In the genomic region with DNA sequence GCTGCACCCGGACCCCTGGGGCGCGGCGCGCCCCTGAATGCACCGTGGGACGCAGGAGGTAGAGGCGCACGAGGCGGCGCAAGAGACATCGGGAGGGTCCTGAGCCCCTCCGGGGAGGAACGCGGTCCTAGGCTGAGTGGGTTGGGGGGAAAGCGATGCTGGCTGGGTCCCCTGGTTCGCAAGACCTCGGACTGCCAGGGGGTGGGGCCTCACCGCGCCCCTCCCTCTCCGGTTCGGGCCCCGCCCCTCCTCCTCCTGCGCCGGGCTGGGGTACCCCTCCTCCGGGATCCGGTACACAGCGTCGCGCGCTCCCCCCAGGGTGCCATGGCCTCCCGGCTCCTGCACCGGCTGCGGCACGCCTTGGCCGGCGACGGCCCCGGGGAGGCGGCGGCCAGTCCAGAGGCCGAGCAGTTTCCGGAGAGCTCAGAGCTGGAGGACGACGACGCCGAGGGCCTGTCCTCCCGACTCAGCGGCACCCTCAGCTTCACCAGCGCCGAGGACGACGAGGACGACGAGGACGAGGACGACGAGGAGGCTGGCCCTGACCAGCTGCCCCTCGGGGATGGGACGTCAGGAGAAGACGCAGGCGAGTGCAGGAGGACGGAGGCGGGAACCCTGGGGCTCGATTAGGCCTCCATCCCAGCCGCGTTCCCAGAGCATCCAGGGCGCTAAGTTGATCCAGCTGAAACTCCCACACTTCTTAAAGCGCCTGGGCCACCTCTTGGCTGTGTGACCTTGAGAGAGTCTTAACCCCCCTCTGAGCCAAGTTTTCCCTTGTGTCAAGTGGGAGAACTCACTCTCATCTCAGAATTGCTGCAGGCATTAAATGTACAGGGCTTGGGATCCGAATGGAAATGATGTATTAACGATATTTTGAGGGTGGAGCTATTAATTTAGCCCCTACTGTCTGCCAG, we compare ENCODE assay signal across 8 cellular contexts. TPM values are rescaled to one million over a fixed set of nuclear protein-coding genes. Genes with fewer than 3 reads are reported as not detected.
DNase-seq lines count a peak whose midpoint lies in the region; ATAC-seq and TF ChIP-seq lines count a peak whose summit lies in the region.

No MANE protein-coding gene starts in this region.

- no peaks in the 10 kb centered on the region; the same call in 1 of the 2 replicates for H3K4me1 ChIP-seq in HEK293 (ENCODE audit: control insufficient read depth, insufficient read depth, low read length)
- H3K4me1 ChIP-seq in adipocyte (ENCODE audit: control insufficient read depth, insufficient read depth, low read length), result peaks cover 34% of the 10 kb centered on the region
- peaks cover 9 to 13% of the 10 kb centered on the region in 2 donors for H3K4me1 ChIP-seq in uterus

- H3K4me3 ChIP-seq in HEK293 (ENCODE audit: low read depth, low read length) (peak overlapping the region; percentile 48), adipocyte (ENCODE audit: low read length) (peak overlapping the region; percentile 91), uterus (peak overlapping the region; percentile 54 to 83)

- no peaks in the 10 kb centered on the region for H3K27me3 ChIP-seq in adipocyte (replicated peaks; ENCODE audit: control insufficient read depth, insufficient read depth, low read length)
- no peaks in the 10 kb centered on the region for H3K27me3 ChIP-seq in uterus

- CTCF ChIA-PET in HEK293 (lab: Yijun Ruan, JAX), result interaction anchor here (0.6 to 2.0 kb wide), 3 partner anchors 10 to 1953 kb away, joined by 4 to 8 read pairs (median 4); no protein-coding TSS in a partner anchor

- peaks cover 0 to 8% of the 10 kb centered on the region in 2 experiments; a peak in 1 of 3 replicates for H3K36me3 ChIP-seq in HEK293 (ENCODE audit: control insufficient read depth in 2 of 2, insufficient read depth in 1 of 2, low read length in 2 of 2)
- H3K36me3 ChIP-seq in adipocyte (ENCODE audit: control insufficient read depth, insufficient read depth, low read length, severe bottlenecking), result peaks cover 17% of the 10 kb centered on the region
- H3K36me3 ChIP-seq in uterus, result no peaks in the 10 kb centered on the region

- peak overlapping the region; percentile 46 for H3K27ac ChIP-seq in HEK293 (ENCODE audit: extremely low read depth, low read depth, low read length)
- H3K27ac ChIP-seq in uterus, result peak overlapping the region; percentile 93 to 96

- POLR2A ChIA-PET in HEK293 (lab: Yijun Ruan, JAX), result interaction anchor here (0.8 to 1.5 kb wide), 5 partner anchors 15 to 137 kb away, joined by 3 to 4 read pairs (median 3); partner anchors contain the start of gene ACOT8

- H3K9me3 ChIP-seq in HEK293 (ENCODE audit: control insufficient read depth, insufficient read depth, low read depth, low read length), result no peaks in the 10 kb centered on the region
- H3K9me3 ChIP-seq in adipocyte (ENCODE audit: control insufficient read depth, low read length), result no peaks in the 10 kb centered on the region
- H3K9me3 ChIP-seq in uterus, result no peaks in the 10 kb centered on the region

- no peak for TF ChIP-seq CTCF in HEK293 (tag by site-specific recombination; IDR thresholded peaks at IDR 0.05)
- peak in 1 of 4 experiments; percentile 21 for TF ChIP-seq CTCF in uterus (IDR thresholded peaks at IDR 0.05)

- intact Hi-C loops in Right ventricle myocardium superior (cut with DNase I), result loop anchor here (5.0 kb wide), 1 partner anchor 103 kb away; no protein-coding TSS in a partner anchor
- intact Hi-C loops in uterus (cut with DNase I; ENCODE audit: low total_unique reads), result no loop called here

- DNase-seq in Ammon's horn (ENCODE audit: low spot score) (peak; percentile 86), RKO (ENCODE audit: low spot score) (peak; percentile 79), adipocyte (ENCODE audit: low read depth) (peak; percentile 79), Right ventricle myocardium superior (peak; percentile 84), occipital lobe (lab: John Stamatoyannopoulos, UW) (peak; percentile 39), uterus (peak; percentile 82 to 87)

- peak; percentile 89 for ATAC-seq in Right ventricle myocardium superior (ENCODE audit: poor library complexity)
- no peak for ATAC-seq in HG02588 (IDR thresholded peaks at IDR 0.05; ENCODE audit: unreplicated experiment)

- peak; percentile 41 to 80 for TF ChIP-seq POLR2A in uterus (IDR thresholded peaks at IDR 0.05)

- H3K9ac ChIP-seq in adipocyte (ENCODE audit: low read length), result peak overlapping the region; percentile 97

TF ChIP-seq in HEK293, 187 proteins besides CTCF, POLR2A, EP300 and RAD21 (continues in another document):
- TF ChIP-seq WT1 (tag by site-specific recombination; IDR thresholded peaks at IDR 0.05), result no peak
- TF ChIP-seq ZNF623 (tag by site-specific recombination; IDR thresholded peaks at IDR 0.05), result no peak
- no peak for TF ChIP-seq ZNF791 (tag by site-specific recombination; IDR thresholded peaks at IDR 0.05)
- peak; percentile 60; the same call in 1 of the 2 replicates for TF ChIP-seq ZNF335 (tag by site-specific recombination; conservative IDR thresholded peaks at IDR 0.05)
- TF ChIP-seq ZNF169 (tag by site-specific recombination; IDR thresholded peaks at IDR 0.05), result no peak
- no peak for TF ChIP-seq PRDM2 (tag by site-specific recombination; IDR thresholded peaks at IDR 0.05; ENCODE audit: borderline replicate concordance)
- TF ChIP-seq PRDM6 (tag by site-specific recombination; IDR thresholded peaks at IDR 0.05), result no peak
- no peak for TF ChIP-seq SALL2 (tag by site-specific recombination; IDR thresholded peaks at IDR 0.05; ENCODE audit: borderline replicate concordance)
- TF ChIP-seq ZNF654 (tag by site-specific recombination; IDR thresholded peaks at IDR 0.05; ENCODE audit: low read depth), result no peak
- TF ChIP-seq YY1 (tag by site-specific recombination; IDR thresholded peaks at IDR 0.05), result peak; percentile 47; the same call in 1 of the 2 replicates
- no peak for TF ChIP-seq GLI2 (tag by site-specific recombination; IDR thresholded peaks at IDR 0.05; ENCODE audit: borderline replicate concordance, low read depth)
- no peak for TF ChIP-seq SCRT2 (tag by site-specific recombination; IDR thresholded peaks at IDR 0.05)

RNA-seq across cellular contexts. Expression of gene SNX21, which starts 0.5 kb away (rescaled TPM):
- 22.1 TPM for total RNA-seq in Right ventricle myocardium superior
- 22.8 TPM for total RNA-seq in occipital lobe
- 100 to 1,000 TPM in 1 of 4 donors, 10 to 100 TPM in 3; 56.5 to 145 (median 63.2) TPM for total RNA-seq in uterus

RNA-seq across cellular contexts. Expression of gene TNNC2, which starts 7.0 kb away (rescaled TPM):
- total RNA-seq in Right ventricle myocardium superior (0.43 TPM), occipital lobe (1.2 TPM), uterus (1 to 10 TPM in 1 of 4 donors, under 1 TPM in 1, not detected in 2; 0.59 to 1.3 TPM)

RNA-seq across cellular contexts. Expression of gene UBE2C, which starts 21.7 kb away (rescaled TPM):
- total RNA-seq in Right ventricle myocardium superior (1.1 TPM), occipital lobe (6.9 TPM), uterus (10 to 100 TPM in 1 of 4 donors, not detected in 3; 12.4 TPM)

RNA-seq across cellular contexts. Expression of gene ACOT8, which starts 23.1 kb away (rescaled TPM):
- 28.1 TPM for total RNA-seq in Right ventricle myocardium superior
- total RNA-seq in occipital lobe, result 21.5 TPM
- 10 to 100 TPM; 17.2 to 31.5 (median 23.5) TPM for total RNA-seq in uterus

RNA-seq across cellular contexts. Expression of gene ZSWIM3, which starts 23.3 kb away (rescaled TPM):
- 1.4 TPM for total RNA-seq in Right ventricle myocardium superior
- 13.9 TPM for total RNA-seq in occipital lobe
- 1 to 10 TPM; 3.1 to 9.2 (median 4.3) TPM for total RNA-seq in uterus
